15 cellular contexts compared by ENCODE assay signal in genomic region chrX:148914783-148915182, GRCh38.
A peak's percentile ranks its signal among the peaks of the same experiment; 100 is the strongest.
DNase-seq lines count a peak whose midpoint lies in the region; ATAC-seq, FAIRE-seq and TF ChIP-seq lines count a peak whose summit lies in the region.
"Had no signal": no experiment of that assay in that cellular context is flagged by ENCODE, and none has a peak within 500 bp of the region (broad histone marks: within the 10 kb centered on the region; RNA-seq: fewer than 3 reads in every experiment).

No MANE protein-coding gene starts in this region.

- DNase-seq in osteoblast (ENCODE audit: insufficient read length, low spot score, missing footprints) (peak; percentile 73), H54 (ENCODE audit: insufficient read length, low spot score) (no peak), SKM-1 treated with dmso at 0.1 percent for 144 hours (lab: John Stamatoyannopoulos, UW; ENCODE audit: unreplicated experiment) (no peak), iPS-NIHi7 (ENCODE audit: extremely low spot score) (no peak)
- DNase-seq: aorta, dorsolateral prefrontal cortex, NCI-H1417 treated with DMSO at 0.1 percent for 48 hours, NCI-H446 treated with DMSO at 0.1 percent for 48 hours, sigmoid colon had no signal

- H3K4me3 ChIP-seq in osteoblast (ENCODE audit: insufficient read depth, low read length): no peak overlapping the region
- H3K4me3 ChIP-seq: BLaER1 treated with 17β-estradiol and CSF1 and Interleukin-3, amounts not matched to agents 10 nM and 100 nM; dorsolateral prefrontal cortex; lung; sigmoid colon had no signal

- no peaks in the 10 kb centered on the region for H3K9me3 ChIP-seq in osteoblast (ENCODE audit: low read depth, low read length)
- H3K9me3 ChIP-seq: sigmoid colon had no signal

- ATAC-seq in GM19025 (IDR thresholded peaks at IDR 0.05; ENCODE audit: low read depth, unreplicated experiment): peak; percentile 78
- ATAC-seq in GM21723 (IDR thresholded peaks at IDR 0.05; ENCODE audit: unreplicated experiment): peak; percentile 85
- peak; percentile 91 for ATAC-seq in HG03175 (IDR thresholded peaks at IDR 0.05; ENCODE audit: unreplicated experiment)
- ATAC-seq: activated T-helper 17 cell treated with anti-CD3 and anti-CD28 coated beads, Interleukin-2, amount 50 U/mL, for 72 hours had no signal

- H3K4me1 ChIP-seq in osteoblast (ENCODE audit: insufficient read depth, low read length): no peaks in the 10 kb centered on the region
- H3K4me1 ChIP-seq: sigmoid colon had no signal

- TF ChIP-seq CTCF in osteoblast (IDR thresholded peaks at IDR 0.05; ENCODE audit: extremely low read depth, low read depth, low read length): no peak

- no peaks in the 10 kb centered on the region for H3K79me2 ChIP-seq in osteoblast (ENCODE audit: insufficient read depth, low read length)

- no peaks in the 10 kb centered on the region for H3K27me3 ChIP-seq in osteoblast (ENCODE audit: insufficient read depth, low read length)
- H3K27me3 ChIP-seq: BLaER1 treated with 17β-estradiol and CSF1 and Interleukin-3, amounts not matched to agents 10 nM and 100 nM; sigmoid colon had no signal

- no peak for FAIRE-seq in H54 (lab: Jason Lieb, UNC)

- no peak overlapping the region for H3K27ac ChIP-seq in osteoblast (ENCODE audit: low read depth, low read length)
- H3K27ac ChIP-seq: BLaER1 treated with 17β-estradiol and CSF1 and Interleukin-3, amounts not matched to agents 10 nM and 100 nM; dorsolateral prefrontal cortex; sigmoid colon had no signal

- no peak for TF ChIP-seq POLR2A in H54 (IDR thresholded peaks at IDR 0.05; ENCODE audit: low read depth, low read length)

- no peaks in the 10 kb centered on the region for H4K20me1 ChIP-seq in osteoblast (ENCODE audit: insufficient read depth, low read length)
- H4K20me1 ChIP-seq: BLaER1 treated with 17β-estradiol and CSF1 and Interleukin-3, amounts not matched to agents 10 nM and 100 nM had no signal

- H2AFZ ChIP-seq in osteoblast (ENCODE audit: low read length): no peak overlapping the region

- no peaks in the 10 kb centered on the region for H3K36me3 ChIP-seq in osteoblast (ENCODE audit: insufficient read depth, low read length)
- H3K36me3 ChIP-seq: sigmoid colon had no signal

- H3K4me2 ChIP-seq in osteoblast (ENCODE audit: insufficient read depth, low read length): no peak overlapping the region
